In genomic region chr3:144127700-144128099, GRCh38 we compare ENCODE assay signal across 10 cellular contexts.
DNase-seq lines count a peak whose midpoint lies in the region; ATAC-seq and TF ChIP-seq lines count a peak whose summit lies in the region.
"Had no signal": no experiment of that assay in that cellular context is flagged by ENCODE, and none has a peak within 500 bp of the region (broad histone marks: within the 10 kb centered on the region; RNA-seq: fewer than 3 reads in every experiment).

No MANE protein-coding gene starts in this region.

- H3K79me2 ChIP-seq in GM23338 (replicated peaks; ENCODE audit: insufficient read depth) = no peaks in the 10 kb centered on the region

- H3K27ac Mint-ChIP-seq in mesothelial cell of epicardium (peak overlapping the region; percentile 25), GM23338 (no peak overlapping the region)

- H3K9me3 Mint-ChIP-seq in mesothelial cell of epicardium = peaks cover 9% of the 10 kb centered on the region
- H3K9me3 Mint-ChIP-seq in GM23338 = peaks cover 5% of the 10 kb centered on the region; the same call in 2 of the 3 replicates

- H3F3A ChIP-seq in GM23338 (replicated peaks; ENCODE audit: low read depth) = no peaks in the 10 kb centered on the region

- H3K36me3 Mint-ChIP-seq in mesothelial cell of epicardium (peaks cover 5% of the 10 kb centered on the region), GM23338 (ENCODE audit: low read depth) (peaks cover 6% of the 10 kb centered on the region; the same call in 1 of the 3 replicates)

- H3K4me1 ChIP-seq in GM23338 (ENCODE audit: insufficient read depth) = peaks cover 3% of the 10 kb centered on the region; the same call in 1 of the 2 replicates
- H3K4me1 ChIP-seq: psoas muscle had no signal

- TF ChIP-seq CTCF in mesothelial cell of epicardium (IDR thresholded peaks at IDR 0.05; ENCODE audit: unreplicated experiment) (no peak), GM23338 (conservative IDR thresholded peaks at IDR 0.05; ENCODE audit: low read depth in 2 of 2) (no peak)

- DNase-seq in NCI-H2171 treated with DMSO at 0.1 percent for 48 hours (lab: John Stamatoyannopoulos, UW) (peak; percentile 79), mesothelial cell of epicardium (ENCODE audit: low spot score in 2 of 2, unreplicated experiment in 2 of 2) (no peak), RPMI8226 (no peak), GM23338 (ENCODE audit: low spot score) (no peak), NCI-H2029 (lab: John Stamatoyannopoulos, UW) (no peak), NOMO-1 (lab: John Stamatoyannopoulos, UW; ENCODE audit: unreplicated experiment in 2 of 2) (no peak)
- DNase-seq: activated CD8-positive, alpha-beta memory T cell treated with anti-CD3 and anti-CD28 coated beads for 24 hours; psoas muscle had no signal

- H3K36me3 ChIP-seq in GM23338 (ENCODE audit: insufficient read depth) = no peaks in the 10 kb centered on the region

- H3K4me3 Mint-ChIP-seq in mesothelial cell of epicardium (no peak overlapping the region), GM23338 (no peak overlapping the region)

- H4K20me1 ChIP-seq in GM23338 (replicated peaks; ENCODE audit: insufficient read depth) = no peaks in the 10 kb centered on the region

- peaks cover 21% of the 10 kb centered on the region for H3K4me1 Mint-ChIP-seq in mesothelial cell of epicardium
- peaks cover 17% of the 10 kb centered on the region for H3K4me1 Mint-ChIP-seq in GM23338

- ATAC-seq in GM18870 (IDR thresholded peaks at IDR 0.05; ENCODE audit: unreplicated experiment) (peak; percentile 9), HG02943 (IDR thresholded peaks at IDR 0.05; ENCODE audit: low read depth, unreplicated experiment) (peak; percentile 22), GM23338 (no peak)
- ATAC-seq: psoas muscle had no signal

- H3K27me3 Mint-ChIP-seq in mesothelial cell of epicardium (ENCODE audit: low read depth) = no peaks in the 10 kb centered on the region
- H3K27me3 Mint-ChIP-seq in GM23338 (ENCODE audit: insufficient read depth, low read depth, poor library complexity) = peaks cover 4% of the 10 kb centered on the region

- H3K27ac ChIP-seq in GM23338 (ENCODE audit: low read depth) = no peak overlapping the region
- H3K27ac ChIP-seq: psoas muscle had no signal

- H3K4me3 ChIP-seq in GM23338 = no peak overlapping the region
- H3K4me3 ChIP-seq: psoas muscle had no signal

- no peaks in the 10 kb centered on the region for H3K27me3 ChIP-seq in GM23338 (ENCODE audit: insufficient read depth)

- no peak overlapping the region for H3K4me2 ChIP-seq in GM23338

- no peak overlapping the region; the same call in 1 of the 2 replicates for H2AFZ ChIP-seq in GM23338

- 0 out of 2 replicates have a peak, but pooled peaks cover 6% of the 10 kb centered on the region for H3K9me2 ChIP-seq in GM23338 (ENCODE audit: insufficient read depth)

TF ChIP-seq in GM23338, 12 proteins besides CTCF, POLR2A, EP300 and RAD21:
- TF ChIP-seq NANOG (IDR thresholded peaks at IDR 0.05; ENCODE audit: borderline replicate concordance) (no peak), ZNF462 (CRISPR knock-in tag; IDR thresholded peaks at IDR 0.05) (no peak)
